In genomic region chr15:76159282-76159681, GRCh38 we compare ENCODE assay signal across 30 cellular contexts.
"Had no signal": no experiment of that assay in that cellular context is flagged by ENCODE, and none has a peak within 500 bp of the region (broad histone marks: within the 10 kb centered on the region; RNA-seq: fewer than 3 reads in every experiment).

No MANE protein-coding gene starts in this region.

- H3K4me1 Mint-ChIP-seq: activated CD4-positive, alpha-beta memory T cell treated with anti-CD3 and anti-CD28 coated beads, Interleukin-2, amount 10 ng/mL, durations not matched to agents 7 days and 5 days; activated CD4-positive, alpha-beta T cell treated with anti-CD3 and anti-CD28 coated beads, Interleukin-2, amount 10 ng/mL, durations not matched to agents 7 days and 5 days; activated naive CD4-positive, alpha-beta T cell treated with anti-CD3 and anti-CD28 coated beads, Interleukin-2, amount 10 ng/mL, durations not matched to agents 7 days and 5 days; activated naive CD8-positive, alpha-beta T cell treated with anti-CD3 and anti-CD28 coated beads for 36 hours had no signal

- H3K27ac Mint-ChIP-seq: activated CD4-positive, alpha-beta memory T cell treated with anti-CD3 and anti-CD28 coated beads, Interleukin-2, amount 10 ng/mL, durations not matched to agents 7 days and 5 days; activated CD4-positive, alpha-beta T cell treated with anti-CD3 and anti-CD28 coated beads, Interleukin-2, amount 10 ng/mL, durations not matched to agents 7 days and 5 days; activated naive CD4-positive, alpha-beta T cell treated with anti-CD3 and anti-CD28 coated beads, Interleukin-2, amount 10 ng/mL, durations not matched to agents 7 days and 5 days; activated naive CD8-positive, alpha-beta T cell treated with anti-CD3 and anti-CD28 coated beads for 36 hours; activated T-cell treated with anti-CD3 and anti-CD28 coated beads, Interleukin-2, amount 50 U/mL, for 24 hours; activated T-cell treated with anti-CD3 and anti-CD28 coated beads, Interleukin-2, amount 50 U/mL, for 72 hours; endodermal cell; WTC11 had no signal

- H3K36me3 Mint-ChIP-seq: activated naive CD4-positive, alpha-beta T cell treated with anti-CD3 and anti-CD28 coated beads, Interleukin-2, amount 10 ng/mL, durations not matched to agents 7 days and 5 days; activated naive CD8-positive, alpha-beta T cell treated with anti-CD3 and anti-CD28 coated beads for 36 hours; brain; WTC11 had no signal

- H3K9me3 Mint-ChIP-seq: activated CD4-positive, alpha-beta memory T cell treated with anti-CD3 and anti-CD28 coated beads, Interleukin-2, amount 10 ng/mL, durations not matched to agents 7 days and 5 days; activated CD4-positive, alpha-beta T cell treated with anti-CD3 and anti-CD28 coated beads, Interleukin-2, amount 10 ng/mL, durations not matched to agents 7 days and 5 days; activated naive CD4-positive, alpha-beta T cell treated with anti-CD3 and anti-CD28 coated beads, Interleukin-2, amount 10 ng/mL, durations not matched to agents 7 days and 5 days; activated naive CD8-positive, alpha-beta T cell treated with anti-CD3 and anti-CD28 coated beads for 36 hours; activated T-cell treated with anti-CD3 and anti-CD28 coated beads, Interleukin-2, amount 50 U/mL, for 24 hours; activated T-cell treated with anti-CD3 and anti-CD28 coated beads, Interleukin-2, amount 50 U/mL, for 72 hours; brain; endodermal cell; WTC11 had no signal

- H3K27me3 Mint-ChIP-seq: activated CD4-positive, alpha-beta memory T cell treated with anti-CD3 and anti-CD28 coated beads, Interleukin-2, amount 10 ng/mL, durations not matched to agents 7 days and 5 days; activated CD4-positive, alpha-beta T cell treated with anti-CD3 and anti-CD28 coated beads, Interleukin-2, amount 10 ng/mL, durations not matched to agents 7 days and 5 days; activated naive CD8-positive, alpha-beta T cell treated with anti-CD3 and anti-CD28 coated beads for 36 hours; brain had no signal

- ATAC-seq: activated T-cell treated with anti-CD3 and anti-CD28 coated beads, Interleukin-2, amount 50 U/mL, for 72 hours; foreskin keratinocyte; gastrocnemius medialis; heart left ventricle; WTC11 had no signal

- H3K36me3 ChIP-seq: ascending aorta, breast epithelium, cardiac muscle cell, colonic mucosa, esophagus muscularis mucosa, gastrocnemius medialis, heart left ventricle had no signal

- H3K4me3 ChIP-seq: ascending aorta, breast epithelium, cardiac muscle cell, colonic mucosa, dorsolateral prefrontal cortex, esophagus muscularis mucosa, gastrocnemius medialis, heart left ventricle had no signal

- H3K9me3 ChIP-seq: ascending aorta, breast epithelium, colonic mucosa, esophagus muscularis mucosa, gastrocnemius medialis, heart left ventricle had no signal

- DNase-seq: activated CD4-positive, alpha-beta memory T cell treated with anti-CD3 and anti-CD28 coated beads, Interleukin-2, amount 10 ng/mL, durations not matched to agents 7 days and 5 days; activated CD4-positive, alpha-beta T cell treated with anti-CD3 and anti-CD28 coated beads for 1 hour; activated CD4-positive, alpha-beta T cell treated with anti-CD3 and anti-CD28 coated beads for 4 hours; activated CD4-positive, alpha-beta T cell treated with anti-CD3 and anti-CD28 coated beads, Interleukin-2, amount 10 ng/mL, durations not matched to agents 7 days and 5 days; activated CD4-positive, alpha-beta T cell treated with anti-CD3 and anti-CD28 coated beads, Interleukin-2, amount 50 U/mL, for 4 hours; activated CD8-positive, alpha-beta memory T cell treated with anti-CD3 and anti-CD28 coated beads, Interleukin-2, amount 50 U/mL, for 48 hours; activated gamma-delta T cell; activated naive CD4-positive, alpha-beta T cell; activated naive CD4-positive, alpha-beta T cell treated with anti-CD3 and anti-CD28 coated beads, Interleukin-2, amount 10 ng/mL, durations not matched to agents 7 days and 5 days; activated naive CD8-positive, alpha-beta T cell treated with anti-CD3 and anti-CD28 coated beads for 36 hours; activated T-cell treated with anti-CD3 and anti-CD28 coated beads for 4 hours; activated T-cell treated with anti-CD3 and anti-CD28 coated beads, Interleukin-2, amount 50 U/mL, for 24 hours; activated T-cell treated with anti-CD3 and anti-CD28 coated beads, Interleukin-2, amount 50 U/mL, for 72 hours; central memory CD4-positive, alpha-beta T cell; colonic mucosa; effector memory CD4-positive, alpha-beta T cell; endodermal cell; erythroblast; foreskin keratinocyte; gastrocnemius medialis; glutamatergic neuron; heart left ventricle; T-helper 2 cell had no signal

- H3K27ac ChIP-seq: ascending aorta, breast epithelium, cardiac muscle cell, colonic mucosa, esophagus muscularis mucosa, foreskin keratinocyte, gastrocnemius medialis, heart left ventricle had no signal

- H3K27me3 ChIP-seq: ascending aorta, breast epithelium, cardiac muscle cell, colonic mucosa, dorsolateral prefrontal cortex, esophagus muscularis mucosa, foreskin keratinocyte, gastrocnemius medialis, heart left ventricle had no signal

- H3K4me1 ChIP-seq: ascending aorta, colonic mucosa, foreskin keratinocyte had no signal

- H3K4me3 Mint-ChIP-seq: activated CD4-positive, alpha-beta memory T cell treated with anti-CD3 and anti-CD28 coated beads, Interleukin-2, amount 10 ng/mL, durations not matched to agents 7 days and 5 days; activated CD4-positive, alpha-beta T cell treated with anti-CD3 and anti-CD28 coated beads, Interleukin-2, amount 10 ng/mL, durations not matched to agents 7 days and 5 days; activated naive CD4-positive, alpha-beta T cell treated with anti-CD3 and anti-CD28 coated beads, Interleukin-2, amount 10 ng/mL, durations not matched to agents 7 days and 5 days; activated naive CD8-positive, alpha-beta T cell treated with anti-CD3 and anti-CD28 coated beads for 36 hours; activated T-cell treated with anti-CD3 and anti-CD28 coated beads, Interleukin-2, amount 50 U/mL, for 24 hours; activated T-cell treated with anti-CD3 and anti-CD28 coated beads, Interleukin-2, amount 50 U/mL, for 72 hours; brain; endodermal cell; WTC11 had no signal
